Comparison of ENCODE assay signal across 17 cellular contexts in genomic region chrX:38632516-38632915, GRCh38.
DNase-seq lines count a peak whose midpoint lies in the region; ATAC-seq, FAIRE-seq and TF ChIP-seq lines count a peak whose summit lies in the region.
"Had no signal": no experiment of that assay in that cellular context is flagged by ENCODE, and none has a peak within 500 bp of the region (broad histone marks: within the 10 kb centered on the region; RNA-seq: fewer than 3 reads in every experiment).

No MANE protein-coding gene starts in this region.

- no peak for TF ChIP-seq POLR2A in GM12891 (IDR thresholded peaks at IDR 0.05; ENCODE audit: low read depth, low read length)

- H3K9me3 Mint-ChIP-seq in activated CD4-positive, alpha-beta T cell treated with anti-CD3 and anti-CD28 coated beads, Interleukin-2, amount 10 ng/mL, durations not matched to agents 24 days and 14 days, result no peaks in the 10 kb centered on the region
- H3K9me3 Mint-ChIP-seq in activated CD4-positive, alpha-beta T cell treated with anti-CD3 and anti-CD28 coated beads for 36 hours (ENCODE audit: low read depth), result no peaks in the 10 kb centered on the region
- H3K9me3 Mint-ChIP-seq in CD8-positive, alpha-beta memory T cell, result no peaks in the 10 kb centered on the region
- H3K9me3 Mint-ChIP-seq in endodermal cell, result peaks cover 41% of the 10 kb centered on the region

- no peak for DNase-seq in activated CD4-positive, alpha-beta T cell treated with anti-CD3 and anti-CD28 coated beads, Interleukin-2, amount 10 ng/mL, durations not matched to agents 24 days and 14 days
- no peak for DNase-seq in activated CD4-positive, alpha-beta T cell treated with anti-CD3 and anti-CD28 coated beads for 36 hours
- DNase-seq in GM12891 (ENCODE audit: insufficient read length, low spot score) (no peak), coronary artery (ENCODE audit: low spot score) (no peak), pons (ENCODE audit: low spot score) (peak; percentile 8), substantia nigra (lab: John Stamatoyannopoulos, UW) (no peak), endodermal cell (no peak)
- no peak for DNase-seq in CD8-positive, alpha-beta memory T cell
- DNase-seq: COR-L47, DMS153, EL, NCI-H1436, NCI-H2081 treated with DMSO at 0.1 percent for 48 hours, NCI-H524 had no signal

- H3K9ac ChIP-seq in endodermal cell (ENCODE audit: extremely low read depth, low read length, poor library complexity, severe bottlenecking), result no peak overlapping the region
- H3K9ac ChIP-seq: BLaER1 treated with 17β-estradiol and CSF1 and Interleukin-3, amounts not matched to agents 10 nM and 100 nM had no signal

- H3K27me3 ChIP-seq in CD8-positive, alpha-beta memory T cell (ENCODE audit: insufficient read depth, low read length, poor library complexity, severe bottlenecking), result no peaks in the 10 kb centered on the region
- no peaks in the 10 kb centered on the region for H3K27me3 ChIP-seq in endodermal cell (ENCODE audit: control insufficient read depth, insufficient read depth, low read length, poor library complexity, severe bottlenecking)
- H3K27me3 ChIP-seq: BLaER1 treated with 17β-estradiol and CSF1 and Interleukin-3, amounts not matched to agents 10 nM and 100 nM had no signal

- H3K4me3 ChIP-seq in coronary artery, result peak overlapping the region; percentile 14
- no peak overlapping the region for H3K4me3 ChIP-seq in CD8-positive, alpha-beta memory T cell (ENCODE audit: low read length)
- no peak overlapping the region for H3K4me3 ChIP-seq in endodermal cell (ENCODE audit: low read length)
- H3K4me3 ChIP-seq: BLaER1 treated with 17β-estradiol and CSF1 and Interleukin-3, amounts not matched to agents 10 nM and 100 nM had no signal

- H3K36me3 Mint-ChIP-seq in activated CD4-positive, alpha-beta T cell treated with anti-CD3 and anti-CD28 coated beads, Interleukin-2, amount 10 ng/mL, durations not matched to agents 24 days and 14 days (ENCODE audit: low read depth), result no peaks in the 10 kb centered on the region
- H3K36me3 Mint-ChIP-seq in activated CD4-positive, alpha-beta T cell treated with anti-CD3 and anti-CD28 coated beads for 36 hours (ENCODE audit: low read depth), result no peaks in the 10 kb centered on the region
- no peaks in the 10 kb centered on the region for H3K36me3 Mint-ChIP-seq in CD8-positive, alpha-beta memory T cell
- H3K36me3 Mint-ChIP-seq in endodermal cell (ENCODE audit: low read depth), result no peaks in the 10 kb centered on the region

- intact Hi-C loops in activated CD4-positive, alpha-beta T cell treated with anti-CD3 and anti-CD28 coated beads, Interleukin-2, amount 10 ng/mL, durations not matched to agents 24 days and 14 days (cut with micrococcal nuclease), result no loop called here
- intact Hi-C loops in activated CD4-positive, alpha-beta T cell treated with anti-CD3 and anti-CD28 coated beads for 36 hours (cut with DNase I, micrococcal nuclease), result no loop called here

- H3K27me3 Mint-ChIP-seq in activated CD4-positive, alpha-beta T cell treated with anti-CD3 and anti-CD28 coated beads, Interleukin-2, amount 10 ng/mL, durations not matched to agents 24 days and 14 days, result no peaks in the 10 kb centered on the region
- H3K27me3 Mint-ChIP-seq in activated CD4-positive, alpha-beta T cell treated with anti-CD3 and anti-CD28 coated beads for 36 hours, result no peaks in the 10 kb centered on the region
- H3K27me3 Mint-ChIP-seq in CD8-positive, alpha-beta memory T cell, result no peaks in the 10 kb centered on the region
- no peaks in the 10 kb centered on the region for H3K27me3 Mint-ChIP-seq in endodermal cell (ENCODE audit: insufficient read depth)

- no peak for ATAC-seq in activated CD4-positive, alpha-beta T cell treated with anti-CD3 and anti-CD28 coated beads for 36 hours

- WGBS in endodermal cell (ENCODE audit: insufficient coverage in 1 of 2, insufficient read length in 1 of 2), 2 experiments, result 83% methylated on average over 1 of the region's 2 CpGs; no CpG with 5 or more reads in 1 of the 2 experiments

- CTCF ChIA-PET in activated CD4-positive, alpha-beta T cell treated with anti-CD3 and anti-CD28 coated beads for 36 hours (lab: Charles Lee), result no interaction called here
- CTCF ChIA-PET in CD8-positive, alpha-beta memory T cell (lab: Charles Lee), result no interaction called here

- POLR2A ChIA-PET in activated CD4-positive, alpha-beta T cell treated with anti-CD3 and anti-CD28 coated beads for 36 hours (lab: Charles Lee), result no interaction called here
- POLR2A ChIA-PET in CD8-positive, alpha-beta memory T cell (lab: Charles Lee), result no interaction called here

- peak; percentile 35 for FAIRE-seq in GM12891 (lab: Jason Lieb, UNC)
- FAIRE-seq: H54 had no signal

- H3K27ac Mint-ChIP-seq in activated CD4-positive, alpha-beta T cell treated with anti-CD3 and anti-CD28 coated beads, Interleukin-2, amount 10 ng/mL, durations not matched to agents 24 days and 14 days, result no peak overlapping the region
- H3K27ac Mint-ChIP-seq in activated CD4-positive, alpha-beta T cell treated with anti-CD3 and anti-CD28 coated beads for 36 hours, result no peak overlapping the region
- H3K27ac Mint-ChIP-seq in CD8-positive, alpha-beta memory T cell, result no peak overlapping the region
- H3K27ac Mint-ChIP-seq in endodermal cell, result no peak overlapping the region

- H3K27ac ChIP-seq in coronary artery, result no peak overlapping the region
- H3K27ac ChIP-seq in CD8-positive, alpha-beta memory T cell (ENCODE audit: low read depth, low read length), result no peak overlapping the region
- no peak overlapping the region for H3K27ac ChIP-seq in substantia nigra (ENCODE audit: low read depth, low read length, poor library complexity, severe bottlenecking)
- no peak overlapping the region for H3K27ac ChIP-seq in endodermal cell (ENCODE audit: low read depth, low read length)
- H3K27ac ChIP-seq: 22Rv1; BLaER1 treated with 17β-estradiol and CSF1 and Interleukin-3, amounts not matched to agents 10 nM and 100 nM had no signal

- TF ChIP-seq CTCF in coronary artery (IDR thresholded peaks at IDR 0.05) (no peak), endodermal cell (conservative IDR thresholded peaks at IDR 0.05) (no peak)

- no peaks in the 10 kb centered on the region for H3K4me1 Mint-ChIP-seq in activated CD4-positive, alpha-beta T cell treated with anti-CD3 and anti-CD28 coated beads, Interleukin-2, amount 10 ng/mL, durations not matched to agents 24 days and 14 days
- peaks cover 6% of the 10 kb centered on the region for H3K4me1 Mint-ChIP-seq in activated CD4-positive, alpha-beta T cell treated with anti-CD3 and anti-CD28 coated beads for 36 hours
- peaks cover 0 to 11% (median 6%) of the 10 kb centered on the region in 3 donors for H3K4me1 Mint-ChIP-seq in CD8-positive, alpha-beta memory T cell
- peaks cover 10% of the 10 kb centered on the region for H3K4me1 Mint-ChIP-seq in endodermal cell

- H3K4me3 Mint-ChIP-seq in activated CD4-positive, alpha-beta T cell treated with anti-CD3 and anti-CD28 coated beads, Interleukin-2, amount 10 ng/mL, durations not matched to agents 24 days and 14 days, result peak overlapping the region; percentile 4
- H3K4me3 Mint-ChIP-seq in activated CD4-positive, alpha-beta T cell treated with anti-CD3 and anti-CD28 coated beads for 36 hours, result no peak overlapping the region
- peak overlapping the region in 2 of 7 donors; percentile 1 to 39 for H3K4me3 Mint-ChIP-seq in CD8-positive, alpha-beta memory T cell
- H3K4me3 Mint-ChIP-seq in endodermal cell, result no peak overlapping the region

- H3K4me1 ChIP-seq in CD8-positive, alpha-beta memory T cell (ENCODE audit: insufficient read depth, low read length), result no peaks in the 10 kb centered on the region
- H3K4me1 ChIP-seq in endodermal cell (ENCODE audit: control insufficient read depth, insufficient read depth, low read length), result no peaks in the 10 kb centered on the region

- H3K9me3 ChIP-seq in CD8-positive, alpha-beta memory T cell (ENCODE audit: low read length), result no peaks in the 10 kb centered on the region
- no peaks in the 10 kb centered on the region for H3K9me3 ChIP-seq in endodermal cell (ENCODE audit: control insufficient read depth, low read length)

- H3K36me3 ChIP-seq in CD8-positive, alpha-beta memory T cell (ENCODE audit: insufficient read depth, low read length), result no peaks in the 10 kb centered on the region
- no peaks in the 10 kb centered on the region for H3K36me3 ChIP-seq in endodermal cell (ENCODE audit: control insufficient read depth, insufficient read depth, low read length)
- H3K36me3 ChIP-seq: BLaER1 treated with 17β-estradiol and CSF1 and Interleukin-3, amounts not matched to agents 10 nM and 100 nM had no signal

TF ChIP-seq in GM12891, 5 proteins besides CTCF, POLR2A, EP300 and RAD21:
- no peak for TF ChIP-seq POLR2AphosphoS5 (IDR thresholded peaks at IDR 0.05; ENCODE audit: low read depth, low read length)
- no peak for TF ChIP-seq SPI1 (IDR thresholded peaks at IDR 0.05; ENCODE audit: low read depth, low read length)
- TF ChIP-seq POU2F2 (IDR thresholded peaks at IDR 0.05; ENCODE audit: low read depth, low read length), result no peak
- no peak for TF ChIP-seq PAX5 (IDR thresholded peaks at IDR 0.05; ENCODE audit: insufficient read depth, low read length, severe bottlenecking)
- no peak for TF ChIP-seq TAF1 (IDR thresholded peaks at IDR 0.05; ENCODE audit: low read depth, low read length)
